ENCODE assay signal across 8 cellular contexts in the genomic region with DNA sequence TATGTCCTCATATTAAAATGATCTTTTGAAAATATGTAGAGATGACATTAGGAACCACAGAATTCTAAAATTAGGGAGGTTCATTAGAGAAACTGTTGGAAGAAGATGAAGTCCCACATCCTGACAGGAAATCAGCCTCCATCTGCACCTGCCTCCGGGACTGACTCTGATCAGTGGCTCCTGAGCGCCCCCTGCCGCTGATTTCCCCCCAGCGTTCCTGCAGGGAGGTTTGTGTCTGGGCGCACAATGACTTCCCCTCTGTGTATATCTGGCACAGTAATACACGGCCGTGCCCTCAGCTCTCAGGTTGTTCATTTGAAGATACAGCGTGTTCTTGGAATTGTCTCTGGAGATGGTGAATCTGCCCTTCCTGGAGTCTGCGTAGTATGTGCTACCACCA.
DNase-seq lines count a peak whose midpoint lies in the region; ATAC-seq and TF ChIP-seq lines count a peak whose summit lies in the region.
"Not testable (repeated sequence)": the region's sequence is repeated elsewhere in the genome, so short reads cannot be mapped to it uniquely, and the experiment has no call there.

No MANE protein-coding gene starts in this region.

- intact Hi-C loops in PC-9 (cut with micrococcal nuclease; ENCODE audit: unreplicated experiment); MCF 10A (cut with micrococcal nuclease): not testable (repeated sequence)

- not testable (repeated sequence) for H3K36me3 Mint-ChIP-seq in MCF 10A (ENCODE audit: insufficient read depth, unreplicated experiment)

- H3K4me2 ChIP-seq in DND-41 (ENCODE audit: insufficient read depth, low read length): peak overlapping the region; percentile 37
- H3K4me2 ChIP-seq in PC-9: not testable (repeated sequence)

- peak; percentile 92 for DNase-seq in DND-41
- not testable (repeated sequence) for DNase-seq in PC-9; MCF 10A (ENCODE audit: unreplicated experiment)
- DNase-seq in activated CD4-positive, alpha-beta T cell treated with anti-CD3 and anti-CD28 coated beads, Interleukin-2, amount 50 U/mL, for 1 hour: peak; percentile 30
- DNase-seq in activated T-cell treated with anti-CD3 and anti-CD28 coated beads, Interleukin-2, amount 50 U/mL, for 48 hours: peak; percentile 81 to 82
- peak; percentile 60 for DNase-seq in stimulated activated CD4-positive, alpha-beta T cell treated with anti-CD3 and anti-CD28 coated beads, Interleukin-15, amount 100 ng/mL, for 24 hours
- DNase-seq in stimulated activated naive CD8-positive, alpha-beta T cell treated with anti-CD3 and anti-CD28 coated beads, Interleukin-15, Interleukin-2, amounts not matched to agents 100 U/mL and 50 U/mL, for 24 hours: peak; percentile 41

- POLR2A ChIA-PET in HEK293 (lab: Yijun Ruan, JAX); PC-9 (lab: Charles Lee; ENCODE audit: unreplicated experiment); MCF 10A (lab: Yijun Ruan, JAX): not testable (repeated sequence)

- H3K4me1 Mint-ChIP-seq in MCF 10A (ENCODE audit: insufficient read depth, unreplicated experiment): not testable (repeated sequence)

- H3K9me3 Mint-ChIP-seq in MCF 10A (ENCODE audit: unreplicated experiment): not testable (repeated sequence)

- H3K4me3 ChIP-seq in DND-41 (ENCODE audit: low read depth in 1 of 2, low read length in 2 of 2); HEK293 (ENCODE audit: low read depth, low read length); PC-9: not testable (repeated sequence)

- peak; percentile 84 for ATAC-seq in DND-41 (ENCODE audit: insufficient read depth, low read depth)
- ATAC-seq in stimulated activated naive CD8-positive, alpha-beta T cell treated with anti-CD3 and anti-CD28 coated beads, Interleukin-15, Interleukin-2, amounts not matched to agents 100 U/mL and 50 U/mL, for 24 hours: not testable (repeated sequence)

- H3K9ac ChIP-seq in DND-41 (ENCODE audit: low read depth, low read length): peak overlapping the region; percentile 43

- H3K27me3 ChIP-seq in DND-41 (ENCODE audit: insufficient read depth, low read length, poor library complexity); PC-9 (ENCODE audit: insufficient read depth, low read depth): not testable (repeated sequence)

- not testable (repeated sequence) for BruUV-seq in PC-9 (replicated peaks; lab: Mats Ljungman, UMichigan); MCF 10A (replicated peaks; lab: Mats Ljungman, UMichigan)

- CTCF ChIA-PET in HEK293 (lab: Yijun Ruan, JAX) (interaction anchor here (0.6 to 5.4 kb wide), 13 partner anchors 11 to 367 kb away, joined by 3 to 52 read pairs (median 4); no protein-coding TSS in a partner anchor), MCF 10A (lab: Yijun Ruan, JAX) (interaction anchor here (0.7 kb wide), 2 partner anchors 10 to 466 kb away, joined by 4 to 5 read pairs; no protein-coding TSS in a partner anchor)
- CTCF ChIA-PET in PC-9 (lab: Charles Lee): not testable (repeated sequence)

- TF ChIP-seq CTCF in DND-41 (IDR thresholded peaks at IDR 0.05; ENCODE audit: borderline replicate concordance, extremely low read depth, low read length, poor library complexity, severe bottlenecking) (peak; percentile 77), PC-9 (conservative IDR thresholded peaks at IDR 0.05) (peak; percentile 42), MCF 10A (IDR thresholded peaks at IDR 0.05; ENCODE audit: unreplicated experiment) (peak; percentile 22)
- not testable (repeated sequence) for TF ChIP-seq CTCF in HEK293 (tag by site-specific recombination; IDR thresholded peaks at IDR 0.05)

- H4K20me1 ChIP-seq in DND-41 (ENCODE audit: insufficient read depth, low read length); PC-9 (ENCODE audit: insufficient read depth): not testable (repeated sequence)

- peak overlapping the region; percentile 81 for H3K27ac ChIP-seq in DND-41 (ENCODE audit: low read length)
- H3K27ac ChIP-seq in HEK293 (ENCODE audit: extremely low read depth, low read depth, low read length); PC-9: not testable (repeated sequence)

- H3K27me3 Mint-ChIP-seq in MCF 10A (ENCODE audit: insufficient read depth, unreplicated experiment): not testable (repeated sequence)

- not testable (repeated sequence) for H3F3A ChIP-seq in PC-9 (ENCODE audit: insufficient read depth, low read depth)

- H3K79me2 ChIP-seq in DND-41 (ENCODE audit: insufficient read depth, low read length); PC-9 (ENCODE audit: low read depth): not testable (repeated sequence)

- H3K9me3 ChIP-seq in DND-41 (ENCODE audit: insufficient read depth, low read length, severe bottlenecking); HEK293 (ENCODE audit: control insufficient read depth, insufficient read depth, low read depth, low read length); PC-9 (ENCODE audit: insufficient read depth, low read depth): not testable (repeated sequence)

- not testable (repeated sequence) for H3K4me3 Mint-ChIP-seq in MCF 10A (ENCODE audit: unreplicated experiment)

- H3K4me1 ChIP-seq in DND-41 (ENCODE audit: insufficient read depth, low read length): peaks cover 30% of the 10 kb centered on the region
- H3K4me1 ChIP-seq in HEK293 (ENCODE audit: control insufficient read depth, insufficient read depth, low read length); PC-9 (replicated peaks; ENCODE audit: insufficient read depth): not testable (repeated sequence)

- not testable (repeated sequence) for H3K36me3 ChIP-seq in DND-41 (ENCODE audit: insufficient read depth, low read length); HEK293 (ENCODE audit: control insufficient read depth in 2 of 2, insufficient read depth in 1 of 2, low read length in 2 of 2); PC-9 (ENCODE audit: low read depth)

- not testable (repeated sequence) for H3K9me2 ChIP-seq in PC-9 (ENCODE audit: insufficient read depth)

- not testable (repeated sequence) for H3K27ac Mint-ChIP-seq in MCF 10A (ENCODE audit: low read depth, unreplicated experiment)

- H2AFZ ChIP-seq in DND-41 (ENCODE audit: low read depth, low read length): peak overlapping the region; percentile 51; the same call in 1 of the 2 replicates
- H2AFZ ChIP-seq in PC-9: not testable (repeated sequence)

TF ChIP-seq in HEK293, 187 proteins besides CTCF, POLR2A, EP300 and RAD21:
- peak; percentile 27 for TF ChIP-seq ZNF654 (tag by site-specific recombination; IDR thresholded peaks at IDR 0.05; ENCODE audit: low read depth)
